16 cellular contexts compared by ENCODE assay signal in genomic region chrX:44352739-44353138, GRCh38. TPM values are rescaled to one million over a fixed set of nuclear protein-coding genes. Genes with fewer than 3 reads are reported as not detected.
A peak's percentile ranks its signal among the peaks of the same experiment; 100 is the strongest.
DNase-seq lines count a peak whose midpoint lies in the region; ATAC-seq and TF ChIP-seq lines count a peak whose summit lies in the region.
"Had no signal": no experiment of that assay in that cellular context is flagged by ENCODE, and none has a peak within 500 bp of the region (broad histone marks: within the 10 kb centered on the region; RNA-seq: fewer than 3 reads in every experiment).

No MANE protein-coding gene starts in this region.

- peaks cover 0 to 4% (median 0%) of the 10 kb centered on the region in 3 donors for H3K4me1 ChIP-seq in esophagus squamous epithelium
- peaks cover 7% of the 10 kb centered on the region for H3K4me1 ChIP-seq in mesodermal cell (ENCODE audit: control insufficient read depth, insufficient read depth, low read length, poor library complexity, severe bottlenecking)

- H3K9me3 ChIP-seq in esophagus squamous epithelium (no peaks in the 10 kb centered on the region), mesodermal cell (ENCODE audit: control insufficient read depth, low read length) (no peaks in the 10 kb centered on the region)
- H3K9me3 ChIP-seq: HAP-1 had no signal

- H3K4me3 ChIP-seq in esophagus squamous epithelium = no peak overlapping the region
- no peak overlapping the region for H3K4me3 ChIP-seq in mesodermal cell (ENCODE audit: extremely low read depth, insufficient read depth, low read length, poor library complexity, severe bottlenecking)
- H3K4me3 ChIP-seq: HAP-1, PC-9, SK-N-MC had no signal

- intact Hi-C loops in esophagus squamous epithelium (cut with DNase I) = no loop called here

- no peak for TF ChIP-seq POLR2A in esophagus squamous epithelium (IDR thresholded peaks at IDR 0.05)

- H3K27ac ChIP-seq in esophagus squamous epithelium (peak overlapping the region in 3 of 4 donors; percentile 39 to 72 (median 51)), mesodermal cell (ENCODE audit: low read depth, low read length, severe bottlenecking) (peak overlapping the region; percentile 53)
- H3K27ac ChIP-seq: PC-9, SK-N-MC had no signal

- WGBS in esophagus squamous epithelium, 2 donors = 36 to 62% methylated on average over 5 of the region's 5 CpGs
- 76 to 100% methylated on average over 1 to 3 of the region's 5 CpGs for WGBS in mesodermal cell (ENCODE audit: insufficient coverage in 2 of 2), 2 experiments

- TF ChIP-seq CTCF in esophagus squamous epithelium (IDR thresholded peaks at IDR 0.05) = no peak

- H3K36me3 ChIP-seq in esophagus squamous epithelium (no peaks in the 10 kb centered on the region), mesodermal cell (ENCODE audit: control insufficient read depth, insufficient read depth, low read length) (no peaks in the 10 kb centered on the region)
- H3K36me3 ChIP-seq: HAP-1 had no signal

- peaks cover 0 to 2% (median 0%) of the 10 kb centered on the region in 4 donors for H3K27me3 ChIP-seq in esophagus squamous epithelium

- no peak for ATAC-seq in GM19023 (IDR thresholded peaks at IDR 0.05; ENCODE audit: unreplicated experiment)

- DNase-seq in UCSD-AML1 (lab: John Stamatoyannopoulos, UW; ENCODE audit: unreplicated experiment) (peak; percentile 19), esophagus squamous epithelium (lab: John Stamatoyannopoulos, UW) (no peak), DMS 273 (lab: John Stamatoyannopoulos, UW; ENCODE audit: unreplicated experiment) (no peak), amygdala (lab: John Stamatoyannopoulos, UW) (no peak), AG20443 (ENCODE audit: low spot score) (no peak)
- DNase-seq: Calu3; CD4-positive, alpha-beta memory T cell; KG1; NCI-H1436 treated with DMSO at 0.1 percent for 48 hours; NCI-H2081; NCI-H510A treated with DMSO at 0.1 percent for 48 hours; PC-9 had no signal

RNA-seq across cellular contexts. Expression of gene EFHC2, which starts 9.3 kb away (rescaled TPM):
- 1 to 10 TPM in 3 of 4 donors, under 1 TPM in 1; 0.22 to 3.1 (median 2.0) TPM for total RNA-seq in esophagus squamous epithelium
- 1.8 TPM for polyA plus RNA-seq in mesodermal cell (2013, experiment 1 of 2)
- 2.2 TPM for polyA plus RNA-seq in mesodermal cell (2013, experiment 2 of 2)
